8 cellular contexts compared by ENCODE assay signal in the genomic region with DNA sequence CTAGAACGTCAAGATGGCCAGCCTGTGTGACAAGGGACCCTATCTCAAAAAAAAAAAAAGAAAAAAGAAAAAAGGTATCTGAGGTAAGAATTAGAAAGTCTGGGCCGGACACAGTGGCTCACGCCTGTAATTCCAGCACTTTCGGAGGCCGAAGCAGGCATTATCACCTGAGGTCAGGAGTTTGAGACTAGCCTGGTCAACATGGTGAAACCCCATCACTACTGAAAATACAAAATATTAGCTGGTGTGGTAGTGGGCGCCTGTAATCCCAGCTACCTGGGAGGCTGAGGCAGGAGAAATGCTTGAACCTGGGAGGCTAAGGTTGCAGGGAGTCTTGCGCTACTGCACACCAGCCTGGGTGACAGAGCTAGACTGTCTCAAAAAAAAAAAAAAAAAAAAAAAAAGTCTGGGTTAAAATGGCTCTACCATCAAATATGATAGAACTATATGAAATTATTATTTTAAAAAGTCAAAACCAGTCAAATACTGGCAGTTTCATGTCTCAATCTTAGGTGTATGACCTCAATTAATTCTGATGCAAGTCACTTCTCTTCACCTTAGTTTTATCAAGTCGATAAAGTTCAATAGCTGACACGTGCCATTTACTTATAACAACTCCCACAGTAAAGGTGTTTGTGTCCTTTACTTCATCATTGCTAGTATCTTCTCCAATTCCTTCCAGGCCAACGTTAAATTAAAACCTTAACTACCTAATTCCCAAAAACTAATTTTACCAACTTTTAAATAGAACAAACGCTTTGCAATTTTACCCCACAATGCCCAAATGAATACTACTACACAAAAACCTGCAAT. TPM values are rescaled to one million over a fixed set of nuclear protein-coding genes. Genes with fewer than 3 reads are reported as not detected.
DNase-seq lines count a peak whose midpoint lies in the region; ATAC-seq and TF ChIP-seq lines count a peak whose summit lies in the region.

No MANE protein-coding gene starts in this region.

- DNase-seq in CD4-positive, CD25-positive, alpha-beta regulatory T cell: no peak
- DNase-seq in MM.1S: no peak
- DNase-seq in neural crest cell (ENCODE audit: low read depth, low spot score): no peak
- no peak for DNase-seq in effector CD4-positive, alpha-beta T cell
- no peak for DNase-seq in occipital lobe (lab: John Stamatoyannopoulos, UW)
- DNase-seq in stimulated activated naive CD4-positive, alpha-beta T cell (lab: John Stamatoyannopoulos, UW): no peak

- no peaks in the 10 kb centered on the region for H3K9me3 ChIP-seq in CD4-positive, CD25-positive, alpha-beta regulatory T cell (ENCODE audit: control insufficient read depth in 2 of 2, low read length in 2 of 2)
- H3K9me3 ChIP-seq in MM.1S (replicated peaks; ENCODE audit: insufficient read depth, low read length) (no peaks in the 10 kb centered on the region), duodenal mucosa (ENCODE audit: control insufficient read depth in 1 of 2, low read length in 2 of 2) (no peaks in the 10 kb centered on the region)

- H3K9ac ChIP-seq in MM.1S (ENCODE audit: low read length) (peak overlapping the region; percentile 95), duodenal mucosa (ENCODE audit: low read depth in 1 of 2, low read length in 2 of 2) (peak overlapping the region; percentile 89 to 93)

- H4K20me1 ChIP-seq in MM.1S (ENCODE audit: insufficient read depth, low read length): no peaks in the 10 kb centered on the region

- peaks cover 28% of the 10 kb centered on the region for H3K36me3 ChIP-seq in CD4-positive, CD25-positive, alpha-beta regulatory T cell (ENCODE audit: control insufficient read depth, insufficient read depth, low read length)
- H3K36me3 ChIP-seq in MM.1S (replicated peaks; ENCODE audit: insufficient read depth, low read length): peaks cover 5% of the 10 kb centered on the region; the same call in 1 of the 2 replicates
- peaks cover 9 to 31% of the 10 kb centered on the region in 2 donors for H3K36me3 ChIP-seq in duodenal mucosa (ENCODE audit: control insufficient read depth in 1 of 2, insufficient read depth in 2 of 2, low read length in 2 of 2)

- H3K79me2 ChIP-seq in MM.1S (ENCODE audit: low read length): peaks cover 25% of the 10 kb centered on the region

- peak overlapping the region; percentile 74 for H3K27ac ChIP-seq in CD4-positive, CD25-positive, alpha-beta regulatory T cell (ENCODE audit: insufficient read depth, low read length, poor library complexity, severe bottlenecking)
- H3K27ac ChIP-seq in MM.1S (ENCODE audit: low read length) (peak overlapping the region; percentile 67; the same call in 1 of the 2 replicates), duodenal mucosa (ENCODE audit: low read depth, low read length) (no peak overlapping the region)

- H3K27me3 ChIP-seq in CD4-positive, CD25-positive, alpha-beta regulatory T cell (ENCODE audit: control insufficient read depth, insufficient read depth, low read length): no peaks in the 10 kb centered on the region
- H3K27me3 ChIP-seq in MM.1S (replicated peaks; ENCODE audit: insufficient read depth, low read length): no peaks in the 10 kb centered on the region
- no peaks in the 10 kb centered on the region for H3K27me3 ChIP-seq in duodenal mucosa (ENCODE audit: control insufficient read depth in 1 of 2, insufficient read depth in 2 of 2, low read length in 2 of 2)

- peaks cover 14 to 48% (median 30%) of the 10 kb centered on the region in 4 donors for H3K4me1 Mint-ChIP-seq in CD4-positive, CD25-positive, alpha-beta regulatory T cell
- H3K4me1 Mint-ChIP-seq in neural crest cell: peaks cover 58% of the 10 kb centered on the region

- TF ChIP-seq CTCF in MM.1S (IDR thresholded peaks at IDR 0.05; ENCODE audit: low read length): no peak
- TF ChIP-seq CTCF in neural crest cell (conservative IDR thresholded peaks at IDR 0.05): no peak

- no peaks in the 10 kb centered on the region for H3K9me2 ChIP-seq in MM.1S (replicated peaks; ENCODE audit: insufficient read depth, low read length)

- no peaks in the 10 kb centered on the region for H3K9me3 Mint-ChIP-seq in CD4-positive, CD25-positive, alpha-beta regulatory T cell
- H3K9me3 Mint-ChIP-seq in neural crest cell: no peaks in the 10 kb centered on the region

- H3K4me1 ChIP-seq in CD4-positive, CD25-positive, alpha-beta regulatory T cell (ENCODE audit: control insufficient read depth, insufficient read depth, low read length, poor library complexity, severe bottlenecking): peaks cover 30% of the 10 kb centered on the region
- H3K4me1 ChIP-seq in MM.1S (ENCODE audit: low read length) (peaks cover 6% of the 10 kb centered on the region; the same call in 1 of the 2 replicates), duodenal mucosa (ENCODE audit: control insufficient read depth in 1 of 2, insufficient read depth in 2 of 2, low read length in 2 of 2) (peaks cover 14 to 18% of the 10 kb centered on the region in 2 donors)

- peaks cover 46% of the 10 kb centered on the region for H3F3A ChIP-seq in MM.1S (ENCODE audit: insufficient read depth, low read length)

- peak overlapping the region; percentile 97 to 100 (median 98) for H3K27ac Mint-ChIP-seq in CD4-positive, CD25-positive, alpha-beta regulatory T cell
- peak overlapping the region; percentile 95 for H3K27ac Mint-ChIP-seq in neural crest cell (ENCODE audit: unreplicated experiment)

- peak overlapping the region; percentile 80 for H3K4me2 ChIP-seq in MM.1S (ENCODE audit: low read depth, low read length)

- H3K36me3 Mint-ChIP-seq in CD4-positive, CD25-positive, alpha-beta regulatory T cell: peaks cover 25% of the 10 kb centered on the region
- peaks cover 36% of the 10 kb centered on the region for H3K36me3 Mint-ChIP-seq in neural crest cell (ENCODE audit: low read depth)

- no peak for ATAC-seq in CD4-positive, CD25-positive, alpha-beta regulatory T cell (ENCODE audit: low read depth in 2 of 2)
- ATAC-seq in HG02759 (IDR thresholded peaks at IDR 0.05; ENCODE audit: unreplicated experiment): no peak

- no peak overlapping the region for H2AFZ ChIP-seq in MM.1S (ENCODE audit: low read length)

- H3K4me3 Mint-ChIP-seq in CD4-positive, CD25-positive, alpha-beta regulatory T cell: peak overlapping the region; percentile 91 to 100 (median 94)
- H3K4me3 Mint-ChIP-seq in neural crest cell: peak overlapping the region; percentile 93

- no peaks in the 10 kb centered on the region for H3K27me3 Mint-ChIP-seq in CD4-positive, CD25-positive, alpha-beta regulatory T cell
- no peaks in the 10 kb centered on the region for H3K27me3 Mint-ChIP-seq in neural crest cell (ENCODE audit: low read depth)

- peak overlapping the region; percentile 95 for H3K4me3 ChIP-seq in CD4-positive, CD25-positive, alpha-beta regulatory T cell (ENCODE audit: low read depth, low read length)
- peak overlapping the region; percentile 88 for H3K4me3 ChIP-seq in MM.1S (ENCODE audit: low read length)
- peak overlapping the region; percentile 82 to 84 for H3K4me3 ChIP-seq in duodenal mucosa (ENCODE audit: low read depth in 1 of 2, low read length in 2 of 2)

RNA-seq across cellular contexts. Expression of a gene that starts 1.1 kb away (rescaled TPM):
- 2,211 TPM for total RNA-seq in CD4-positive, CD25-positive, alpha-beta regulatory T cell
- polyA plus RNA-seq in CD4-positive, CD25-positive, alpha-beta regulatory T cell: 1,000 to 10,000 TPM; 2,256 to 3,406 (median 3,042) TPM
- total RNA-seq in neural crest cell (2,549 and 2,556 TPM in 2 replicates), occipital lobe (3,378 TPM)
